ENCODE assay signal across 30 cellular contexts in the genomic region with DNA sequence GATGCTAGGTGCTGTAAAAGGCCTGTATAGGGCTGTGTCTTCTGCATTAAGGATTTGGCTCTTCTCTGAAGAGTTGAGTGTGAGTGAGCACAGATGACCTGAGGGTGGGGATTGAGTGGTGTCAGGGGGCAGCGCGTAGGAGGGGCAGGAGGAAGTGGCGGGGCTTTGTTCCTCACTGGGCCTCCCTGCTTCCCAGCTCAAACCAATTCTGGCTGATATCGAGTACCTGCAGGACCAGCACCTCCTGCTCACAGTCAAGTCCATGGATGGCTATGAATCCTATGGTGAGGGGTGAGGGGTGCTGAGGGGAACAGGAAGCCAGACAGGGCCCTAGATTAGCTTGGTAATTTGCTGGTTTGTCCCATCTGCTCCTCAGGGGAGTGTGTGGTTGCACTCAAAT. TPM values are rescaled to one million over a fixed set of nuclear protein-coding genes. Genes with fewer than 3 reads are reported as not detected.
DNase-seq lines count a peak whose midpoint lies in the region; ATAC-seq and TF ChIP-seq lines count a peak whose summit lies in the region.
"Had no signal": no experiment of that assay in that cellular context is flagged by ENCODE, and none has a peak within 500 bp of the region (broad histone marks: within the 10 kb centered on the region; RNA-seq: fewer than 3 reads in every experiment).

No MANE protein-coding gene starts in this region.

- H3K4me1 ChIP-seq in subcutaneous abdominal adipose tissue (ENCODE audit: control insufficient read depth in 5 of 5, insufficient read depth in 5 of 5, low read length in 5 of 5), result peaks cover 3 to 81% (median 64%) of the 10 kb centered on the region in 5 donors
- peaks cover 3% of the 10 kb centered on the region; the same call in 1 of the 2 replicates for H3K4me1 ChIP-seq in HAP-1

- no peak for ATAC-seq in SK-N-SH treated with all-trans-retinoic acid at 6 μM for 48 hours
- ATAC-seq in memory B cell (ENCODE audit: low read depth), result no peak
- ATAC-seq in HG02938 (IDR thresholded peaks at IDR 0.05; ENCODE audit: unreplicated experiment), result no peak
- ATAC-seq in HG03469 (IDR thresholded peaks at IDR 0.05; ENCODE audit: unreplicated experiment), result no peak
- ATAC-seq: gastrocnemius medialis, HepG2, left cardiac atrium had no signal

- H3K36me3 ChIP-seq in subcutaneous abdominal adipose tissue (ENCODE audit: control insufficient read depth in 5 of 5, insufficient read depth in 5 of 5, low read length in 5 of 5) (peaks cover 2 to 82% (median 80%) of the 10 kb centered on the region in 5 donors), HAP-1 (replicated peaks) (peaks cover 82% of the 10 kb centered on the region)

- peak overlapping the region; percentile 39 for H3K27ac ChIP-seq in subcutaneous abdominal adipose tissue (ENCODE audit: low read depth, low read length)
- H3K27ac ChIP-seq: ascending aorta, gastrocnemius medialis, upper lobe of left lung had no signal

- no peak for DNase-seq in activated naive CD4-positive, alpha-beta T cell treated with anti-CD3 and anti-CD28 coated beads for 36 hours
- DNase-seq in activated naive CD4-positive, alpha-beta T cell treated with anti-CD3 and anti-CD28 coated beads, Interleukin-2, amount 10 ng/mL, durations not matched to agents 7 days and 5 days, result no peak
- no peak for DNase-seq in memory B cell (ENCODE audit: low spot score in 2 of 2)
- no peak for DNase-seq in HAP-1 (ENCODE audit: low spot score in 2 of 2)
- DNase-seq: DMS79; gastrocnemius medialis; GF-D8; hippocampal formation; left cardiac atrium; mesenchymal stem cell; NCI-H446 treated with DMSO at 0.1 percent for 48 hours; small intestine; stimulated activated CD4-positive, alpha-beta T cell treated with anti-CD3 and anti-CD28 coated beads, Interleukin-1b, Interleukin-23, amount 100 ng/mL, for 48 hours had no signal

- CTCF ChIA-PET in activated naive CD4-positive, alpha-beta T cell treated with anti-CD3 and anti-CD28 coated beads for 36 hours (lab: Charles Lee), result interaction anchor here (0.6 to 1.6 kb wide), 2 partner anchors 12 to 37 kb away, joined by 3 to 4 read pairs; no protein-coding TSS in a partner anchor
- CTCF ChIA-PET in activated naive CD4-positive, alpha-beta T cell treated with anti-CD3 and anti-CD28 coated beads, Interleukin-2, amount 10 ng/mL, durations not matched to agents 7 days and 5 days (lab: Charles Lee), result interaction anchor here (1.5 kb wide), 1 partner anchor 196 kb away, joined by 4 read pairs; no protein-coding TSS in a partner anchor

- in situ Hi-C loops in HAP-1 (cut with MboI; ENCODE audit: low sequenced_read_pairs), result no loop called here

- H3K27me3 ChIP-seq in subcutaneous abdominal adipose tissue (ENCODE audit: control insufficient read depth in 5 of 5, insufficient read depth in 4 of 5, low read length in 5 of 5) (no peaks in the 10 kb centered on the region), HAP-1 (ENCODE audit: low read depth) (no peaks in the 10 kb centered on the region)
- H3K27me3 ChIP-seq: ascending aorta, gastrocnemius medialis had no signal

- peaks cover 3% of the 10 kb centered on the region for H3K4me1 Mint-ChIP-seq in activated naive CD4-positive, alpha-beta T cell treated with anti-CD3 and anti-CD28 coated beads for 36 hours (ENCODE audit: low read depth)
- peaks cover 3% of the 10 kb centered on the region for H3K4me1 Mint-ChIP-seq in activated naive CD4-positive, alpha-beta T cell treated with anti-CD3 and anti-CD28 coated beads, Interleukin-2, amount 10 ng/mL, durations not matched to agents 7 days and 5 days
- H3K4me1 Mint-ChIP-seq in memory B cell, result peaks cover 15% of the 10 kb centered on the region

- H3K4me3 Mint-ChIP-seq in activated naive CD4-positive, alpha-beta T cell treated with anti-CD3 and anti-CD28 coated beads for 36 hours, result no peak overlapping the region
- no peak overlapping the region for H3K4me3 Mint-ChIP-seq in activated naive CD4-positive, alpha-beta T cell treated with anti-CD3 and anti-CD28 coated beads, Interleukin-2, amount 10 ng/mL, durations not matched to agents 7 days and 5 days
- H3K4me3 Mint-ChIP-seq in memory B cell, result no peak overlapping the region
- H3K4me3 Mint-ChIP-seq: activated naive CD8-positive, alpha-beta T cell; activated T-helper 1 cell treated with anti-CD3 and anti-CD28 coated beads, Interleukin-12 subunit alpha, Interleukin-12 subunit beta, Interleukin-2, Interleukin-4 antibody, amounts not matched to agents 30 ng/mL and 10 ng/mL and 1 ng/mL, durations not matched to agents 14 hours and 24 hours and 36 hours had no signal

- peaks cover 7% of the 10 kb centered on the region for H3K36me3 Mint-ChIP-seq in activated naive CD4-positive, alpha-beta T cell treated with anti-CD3 and anti-CD28 coated beads for 36 hours (ENCODE audit: low read depth)
- H3K36me3 Mint-ChIP-seq in activated naive CD4-positive, alpha-beta T cell treated with anti-CD3 and anti-CD28 coated beads, Interleukin-2, amount 10 ng/mL, durations not matched to agents 7 days and 5 days, result peaks cover 46% of the 10 kb centered on the region
- peaks cover 16% of the 10 kb centered on the region for H3K36me3 Mint-ChIP-seq in memory B cell
- H3K36me3 Mint-ChIP-seq: activated naive CD8-positive, alpha-beta T cell had no signal

- peak overlapping the region in 1 of 5 donors; percentile 47 for H3K9ac ChIP-seq in subcutaneous abdominal adipose tissue (ENCODE audit: low read length in 5 of 5)

- H3K27me3 Mint-ChIP-seq in activated naive CD4-positive, alpha-beta T cell treated with anti-CD3 and anti-CD28 coated beads for 36 hours (ENCODE audit: low read depth), result peaks cover 9% of the 10 kb centered on the region
- H3K27me3 Mint-ChIP-seq in activated naive CD4-positive, alpha-beta T cell treated with anti-CD3 and anti-CD28 coated beads, Interleukin-2, amount 10 ng/mL, durations not matched to agents 7 days and 5 days, result peaks cover 20% of the 10 kb centered on the region
- peaks cover 2% of the 10 kb centered on the region for H3K27me3 Mint-ChIP-seq in memory B cell

- intact Hi-C loops in activated naive CD4-positive, alpha-beta T cell treated with anti-CD3 and anti-CD28 coated beads for 36 hours (cut with micrococcal nuclease), result no loop called here

- H3K27ac Mint-ChIP-seq in activated naive CD4-positive, alpha-beta T cell treated with anti-CD3 and anti-CD28 coated beads for 36 hours, result peak overlapping the region; percentile 8
- H3K27ac Mint-ChIP-seq in activated naive CD4-positive, alpha-beta T cell treated with anti-CD3 and anti-CD28 coated beads, Interleukin-2, amount 10 ng/mL, durations not matched to agents 7 days and 5 days, result no peak overlapping the region
- H3K27ac Mint-ChIP-seq in memory B cell, result peak overlapping the region; percentile 69
- H3K27ac Mint-ChIP-seq: activated T-helper 1 cell treated with anti-CD3 and anti-CD28 coated beads, Interleukin-12 subunit alpha, Interleukin-12 subunit beta, Interleukin-2, Interleukin-4 antibody, amounts not matched to agents 30 ng/mL and 10 ng/mL and 1 ng/mL, durations not matched to agents 14 hours and 24 hours and 36 hours had no signal

- H3K4me3 ChIP-seq in subcutaneous abdominal adipose tissue (ENCODE audit: low read depth in 1 of 5, low read length in 5 of 5) (no peak overlapping the region), HAP-1 (no peak overlapping the region)
- H3K4me3 ChIP-seq: ascending aorta, gastrocnemius medialis, upper lobe of left lung had no signal

- H3K9me3 ChIP-seq in subcutaneous abdominal adipose tissue (ENCODE audit: control insufficient read depth in 5 of 5, low read length in 5 of 5) (no peaks in the 10 kb centered on the region), HAP-1 (no peaks in the 10 kb centered on the region)
- H3K9me3 ChIP-seq: ascending aorta, Caco-2, gastrocnemius medialis, upper lobe of left lung had no signal

- H3K9me3 Mint-ChIP-seq in activated naive CD4-positive, alpha-beta T cell treated with anti-CD3 and anti-CD28 coated beads for 36 hours, result no peaks in the 10 kb centered on the region
- H3K9me3 Mint-ChIP-seq in activated naive CD4-positive, alpha-beta T cell treated with anti-CD3 and anti-CD28 coated beads, Interleukin-2, amount 10 ng/mL, durations not matched to agents 7 days and 5 days, result no peaks in the 10 kb centered on the region
- no peaks in the 10 kb centered on the region for H3K9me3 Mint-ChIP-seq in memory B cell
- H3K9me3 Mint-ChIP-seq: activated T-helper 1 cell treated with anti-CD3 and anti-CD28 coated beads, Interleukin-12 subunit alpha, Interleukin-12 subunit beta, Interleukin-2, Interleukin-4 antibody, amounts not matched to agents 30 ng/mL and 10 ng/mL and 1 ng/mL, durations not matched to agents 14 hours and 24 hours and 36 hours had no signal

TF ChIP-seq in SK-N-SH treated with all-trans-retinoic acid at 6 μM for 48 hours, 23 proteins besides CTCF, POLR2A, EP300 and RAD21 (continues in another document):
- TF ChIP-seq ARNTL (CRISPR knock-in tag; IDR thresholded peaks at IDR 0.05; ENCODE audit: borderline replicate concordance, low read depth), result no peak
- TF ChIP-seq ZNF8 (CRISPR knock-in tag; IDR thresholded peaks at IDR 0.05), result no peak
- TF ChIP-seq ZFP3 (CRISPR knock-in tag; IDR thresholded peaks at IDR 0.05), result no peak
- TF ChIP-seq GLIS3 (CRISPR knock-in tag; IDR thresholded peaks at IDR 0.05), result no peak; the same call in 1 of the 2 replicates
- no peak for TF ChIP-seq SNAI2 (CRISPR knock-in tag; IDR thresholded peaks at IDR 0.05)

RNA-seq across cellular contexts. Expression of gene PHOX2A, which starts 9.1 kb away (rescaled TPM):
- not detected for total RNA-seq in activated naive CD4-positive, alpha-beta T cell treated with anti-CD3 and anti-CD28 coated beads for 36 hours
- total RNA-seq: activated T-helper 1 cell treated with anti-CD3 and anti-CD28 coated beads, Interleukin-12 subunit alpha, Interleukin-12 subunit beta, Interleukin-2, Interleukin-4 antibody, amounts not matched to agents 30 ng/mL and 10 ng/mL and 1 ng/mL, durations not matched to agents 14 hours and 24 hours and 36 hours; ascending aorta; Caco-2; cardiac septum; gastrocnemius medialis; HepG2; left cardiac atrium; LHCN-M2; myocyte; osteocyte; renal cortical epithelial cell; subcutaneous adipose tissue; T-helper 2 cell treated with Interferon-gamma antibody and Interleukin-4, amounts not matched to agents 100 ng/mL and 5 ng/mL, for 36 hours; upper lobe of left lung had no signal

RNA-seq across cellular contexts. Expression of gene INPPL1, which starts 10.4 kb away (rescaled TPM):
- 10 to 100 TPM; 67.1 to 74.0 TPM for total RNA-seq in activated naive CD4-positive, alpha-beta T cell treated with anti-CD3 and anti-CD28 coated beads for 36 hours

RNA-seq across cellular contexts. Expression of gene FOLR2, which starts 18.3 kb away (rescaled TPM):
- total RNA-seq in activated naive CD4-positive, alpha-beta T cell treated with anti-CD3 and anti-CD28 coated beads for 36 hours, result not detected
- total RNA-seq: activated T-helper 1 cell treated with anti-CD3 and anti-CD28 coated beads, Interleukin-12 subunit alpha, Interleukin-12 subunit beta, Interleukin-2, Interleukin-4 antibody, amounts not matched to agents 30 ng/mL and 10 ng/mL and 1 ng/mL, durations not matched to agents 14 hours and 24 hours and 36 hours; Caco-2; HepG2; LHCN-M2; myocyte; osteocyte; renal cortical epithelial cell; T-helper 2 cell treated with Interferon-gamma antibody and Interleukin-4, amounts not matched to agents 100 ng/mL and 5 ng/mL, for 36 hours had no signal

RNA-seq across cellular contexts. Expression of gene FOLR1, which starts 43.0 kb away (rescaled TPM):
- total RNA-seq in activated naive CD4-positive, alpha-beta T cell treated with anti-CD3 and anti-CD28 coated beads for 36 hours, result not detected
- total RNA-seq: activated T-helper 1 cell treated with anti-CD3 and anti-CD28 coated beads, Interleukin-12 subunit alpha, Interleukin-12 subunit beta, Interleukin-2, Interleukin-4 antibody, amounts not matched to agents 30 ng/mL and 10 ng/mL and 1 ng/mL, durations not matched to agents 14 hours and 24 hours and 36 hours; ascending aorta; gastrocnemius medialis; HepG2; left cardiac atrium; osteocyte; subcutaneous adipose tissue; T-helper 2 cell treated with Interferon-gamma antibody and Interleukin-4, amounts not matched to agents 100 ng/mL and 5 ng/mL, for 36 hours had no signal
